8 cellular contexts compared by ENCODE assay signal in genomic region chr16:10743610-10744369, GRCh38. TPM values are rescaled to one million over a fixed set of nuclear protein-coding genes. Genes with fewer than 3 reads are reported as not detected.
DNase-seq lines count a peak whose midpoint lies in the region; ATAC-seq, FAIRE-seq and TF ChIP-seq lines count a peak whose summit lies in the region.

TSS of gene NUBP1 (plus strand) at chr16:10743842. CDS start at chr16:10743864, 22 bp downstream.

- TF ChIP-seq CTCF in GM13977 (IDR thresholded peaks at IDR 0.05; ENCODE audit: extremely low read depth, insufficient read depth, missing control alignments) (no peak), psoas muscle (IDR thresholded peaks at IDR 0.05) (no peak)

- peak; percentile 94 for DNase-seq in GM13977 (ENCODE audit: low spot score)
- peak; percentile 84 for DNase-seq in NCI-H1694 treated with DMSO at 0.1 percent for 48 hours (lab: John Stamatoyannopoulos, UW)
- DNase-seq in T-helper 17 cell, result peak; percentile 98 to 99 (median 98)
- peak; percentile 99 for DNase-seq in left ventricle myocardium superior
- DNase-seq in psoas muscle, result peak; percentile 99
- peak; percentile 98 for DNase-seq in urothelium cell line (ENCODE audit: low spot score)

- peak; percentile 42 for FAIRE-seq in urothelium cell line (lab: Jason Lieb, UNC)

- peaks cover 23% of the 10 kb centered on the region for H3K4me1 ChIP-seq in psoas muscle

- no peaks in the 10 kb centered on the region for H3K9me3 ChIP-seq in T-helper 17 cell (ENCODE audit: control insufficient read depth, low read length, poor library complexity, severe bottlenecking)
- H3K9me3 ChIP-seq in psoas muscle, result no peaks in the 10 kb centered on the region

- H3K36me3 ChIP-seq in psoas muscle (ENCODE audit: insufficient read depth in 1 of 2, low read depth in 1 of 2), result peaks cover 6 to 21% of the 10 kb centered on the region in 2 donors

- peak within 1 kb of the TSS; percentile 99 for H3K4me3 Mint-ChIP-seq in T-helper 17 cell

- H3K27me3 Mint-ChIP-seq in T-helper 17 cell, result no peaks in the 10 kb centered on the region

- H3K4me1 Mint-ChIP-seq in T-helper 17 cell, result peaks cover 23% of the 10 kb centered on the region

- WGBS in psoas muscle, 3 donors, result 0 to 1% (median 0%) methylated on average over 55 to 57 of the region's 57 CpGs

- peaks cover 3% of the 10 kb centered on the region for H3K36me3 Mint-ChIP-seq in T-helper 17 cell (ENCODE audit: low read depth)

- H3K4me3 ChIP-seq in psoas muscle, result peak within 1 kb of the TSS; percentile 58

- intact Hi-C loops in left ventricle myocardium superior (cut with micrococcal nuclease), result loop anchor here (10.0 kb wide), 2 partner anchors 81 to 171 kb away; no protein-coding TSS in a partner anchor
- intact Hi-C loops in psoas muscle (cut with DNase I), result loop anchor here (5.0 to 10.0 kb wide), 3 partner anchors 166 to 1946 kb away; partner anchors contain the start of genes PMM2 (in 1 of the 2) and TMEM186 (in 1 of the 2)

- in situ Hi-C loops in GM13977 (cut with MboI; ENCODE audit: low pct_unique_long_range_greater_than_20kb, low sequenced_read_pairs, unreplicated experiment), result loop anchor here (10.0 kb wide), 1 partner anchor 151 kb away; no protein-coding TSS in a partner anchor

- no peaks in the 10 kb centered on the region for H3K27me3 ChIP-seq in psoas muscle (ENCODE audit: insufficient read depth in 3 of 3, low read length in 2 of 3)

- H3K27ac ChIP-seq in angular gyrus (ENCODE audit: low read depth, low read length) (peak within 1 kb of the TSS; percentile 99), psoas muscle (peak within 1 kb of the TSS; percentile 86)

- H3K27ac Mint-ChIP-seq in T-helper 17 cell, result peak within 1 kb of the TSS; percentile 98

- peak; percentile 78 for ATAC-seq in HG02884 (IDR thresholded peaks at IDR 0.05; ENCODE audit: unreplicated experiment)
- ATAC-seq in T-helper 17 cell, result peak; percentile 96
- peak; percentile 95 for ATAC-seq in left ventricle myocardium superior
- ATAC-seq in psoas muscle, result peak; percentile 97 to 98 (median 98)

RNA-seq across cellular contexts. Expression of gene NUBP1, which starts in this region (rescaled TPM):
- 10 to 100 TPM; 19.2 to 21.0 TPM for total RNA-seq in T-helper 17 cell
- 45.9 TPM for total RNA-seq in left ventricle myocardium superior
- total RNA-seq in psoas muscle, result 10 to 100 TPM; 24.7 to 38.1 (median 29.0) TPM
- 10 to 100 TPM; 26.9 to 74.7 (median 46.9) TPM for polyA plus RNA-seq in psoas muscle

Comparison
In these comparisons a context has a peak if more than half of its experiments do, and no peak if none do; other contexts are left out.
1. Peak in every context shown above with its lines: DNase-seq, ATAC-seq, H3K4me3 ChIP-seq and H3K27ac ChIP-seq.